ENCODE assay signal across 11 cellular contexts in the genomic region with DNA sequence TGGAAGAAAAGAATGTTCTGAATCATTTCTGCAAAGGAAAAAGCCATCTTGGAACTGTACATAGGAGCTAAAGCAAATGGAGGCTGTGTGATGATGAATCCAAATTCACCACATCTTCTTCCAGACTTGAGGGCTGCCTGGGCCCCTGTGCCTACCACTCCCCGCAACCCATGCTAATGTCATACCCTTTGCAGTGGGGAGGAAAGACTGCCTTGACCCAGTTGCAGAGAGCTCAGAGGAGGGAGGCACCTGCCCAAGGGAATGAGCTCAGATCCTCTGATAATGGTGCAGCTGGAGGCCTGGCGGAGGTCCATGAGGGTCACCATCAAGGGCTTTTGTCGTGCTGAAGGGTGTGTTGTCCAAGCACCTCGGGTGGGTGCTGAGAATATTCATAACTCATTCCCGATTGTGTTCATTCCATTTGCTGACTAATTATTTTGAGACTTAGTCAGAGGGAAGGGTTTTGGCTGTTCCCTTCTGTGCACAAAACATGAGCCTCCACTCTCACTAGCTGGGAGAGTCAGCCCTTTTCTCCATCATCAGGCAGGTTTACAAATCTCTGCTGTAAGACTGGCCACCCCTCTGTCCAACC.
DNase-seq lines count a peak whose midpoint lies in the region; ATAC-seq, FAIRE-seq and TF ChIP-seq lines count a peak whose summit lies in the region.
"Had no signal": no experiment of that assay in that cellular context is flagged by ENCODE, and none has a peak within 500 bp of the region (broad histone marks: within the 10 kb centered on the region; RNA-seq: fewer than 3 reads in every experiment).

No MANE protein-coding gene starts in this region.

- no peaks in the 10 kb centered on the region for H3K4me1 Mint-ChIP-seq in activated CD8-positive, alpha-beta memory T cell treated with anti-CD3 and anti-CD28 coated beads, Interleukin-2, amount 10 ng/mL, durations not matched to agents 7 days and 5 days
- H3K4me1 Mint-ChIP-seq in activated naive CD4-positive, alpha-beta T cell treated with anti-CD3 and anti-CD28 coated beads for 36 hours (ENCODE audit: low read depth) = no peaks in the 10 kb centered on the region
- H3K4me1 Mint-ChIP-seq: activated naive CD8-positive, alpha-beta T cell treated with anti-CD3 and anti-CD28 coated beads, Interleukin-2, amount 10 ng/mL, durations not matched to agents 7 days and 5 days; naive B cell had no signal

- H3K36me3 Mint-ChIP-seq in activated CD8-positive, alpha-beta memory T cell treated with anti-CD3 and anti-CD28 coated beads, Interleukin-2, amount 10 ng/mL, durations not matched to agents 7 days and 5 days = no peaks in the 10 kb centered on the region
- no peaks in the 10 kb centered on the region for H3K36me3 Mint-ChIP-seq in activated naive CD4-positive, alpha-beta T cell treated with anti-CD3 and anti-CD28 coated beads for 36 hours (ENCODE audit: low read depth)
- H3K36me3 Mint-ChIP-seq: activated naive CD8-positive, alpha-beta T cell treated with anti-CD3 and anti-CD28 coated beads, Interleukin-2, amount 10 ng/mL, durations not matched to agents 7 days and 5 days; naive B cell had no signal

- CTCF ChIA-PET in activated CD8-positive, alpha-beta memory T cell treated with anti-CD3 and anti-CD28 coated beads, Interleukin-2, amount 10 ng/mL, durations not matched to agents 7 days and 5 days (lab: Charles Lee) = no interaction called here
- CTCF ChIA-PET in activated naive CD4-positive, alpha-beta T cell treated with anti-CD3 and anti-CD28 coated beads for 36 hours (lab: Charles Lee) = no interaction called here

- ATAC-seq in left cardiac atrium = peak in 1 of 2 donors; percentile 88
- ATAC-seq in activated CD8-positive, alpha-beta memory T cell treated with anti-CD3 and anti-CD28 coated beads, Interleukin-2, amount 10 ng/mL, durations not matched to agents 7 days and 5 days = no peak

- H3K4me3 Mint-ChIP-seq in activated CD8-positive, alpha-beta memory T cell treated with anti-CD3 and anti-CD28 coated beads, Interleukin-2, amount 10 ng/mL, durations not matched to agents 7 days and 5 days = no peak overlapping the region
- H3K4me3 Mint-ChIP-seq in activated naive CD4-positive, alpha-beta T cell treated with anti-CD3 and anti-CD28 coated beads for 36 hours = no peak overlapping the region
- H3K4me3 Mint-ChIP-seq: activated naive CD8-positive, alpha-beta T cell treated with anti-CD3 and anti-CD28 coated beads, Interleukin-2, amount 10 ng/mL, durations not matched to agents 7 days and 5 days had no signal

- DNase-seq in HS-5 (ENCODE audit: low read depth) (peak; percentile 81), astrocyte of the spinal cord (ENCODE audit: low read depth, low spot score) (peak; percentile 77), left cardiac atrium (peak; percentile 28), urothelium cell line (ENCODE audit: low spot score) (peak; percentile 37), NCI-H2227 treated with DMSO at 0.1 percent for 48 hours (lab: John Stamatoyannopoulos, UW) (no peak)
- DNase-seq in activated CD8-positive, alpha-beta memory T cell treated with anti-CD3 and anti-CD28 coated beads, Interleukin-2, amount 10 ng/mL, durations not matched to agents 7 days and 5 days = no peak
- no peak for DNase-seq in activated naive CD4-positive, alpha-beta T cell treated with anti-CD3 and anti-CD28 coated beads for 36 hours
- DNase-seq: activated naive CD8-positive, alpha-beta T cell treated with anti-CD3 and anti-CD28 coated beads, Interleukin-2, amount 10 ng/mL, durations not matched to agents 7 days and 5 days; effector CD8-positive, alpha-beta T cell; naive B cell had no signal

- no peaks in the 10 kb centered on the region for H3K9me3 Mint-ChIP-seq in activated CD8-positive, alpha-beta memory T cell treated with anti-CD3 and anti-CD28 coated beads, Interleukin-2, amount 10 ng/mL, durations not matched to agents 7 days and 5 days (ENCODE audit: low read depth)
- H3K9me3 Mint-ChIP-seq in activated naive CD4-positive, alpha-beta T cell treated with anti-CD3 and anti-CD28 coated beads for 36 hours = peaks cover 7% of the 10 kb centered on the region

- FAIRE-seq in urothelium cell line (lab: Jason Lieb, UNC) = no peak
- FAIRE-seq: D721Med had no signal

- in situ Hi-C loops in astrocyte of the spinal cord (cut with HindIII; ENCODE audit: low sequenced_read_pairs) = no loop called here

- TF ChIP-seq CTCF in astrocyte of the spinal cord (IDR thresholded peaks at IDR 0.05; ENCODE audit: low read depth, low read length) = no peak

- H3K27ac Mint-ChIP-seq in activated CD8-positive, alpha-beta memory T cell treated with anti-CD3 and anti-CD28 coated beads, Interleukin-2, amount 10 ng/mL, durations not matched to agents 7 days and 5 days = no peak overlapping the region
- no peak overlapping the region for H3K27ac Mint-ChIP-seq in activated naive CD4-positive, alpha-beta T cell treated with anti-CD3 and anti-CD28 coated beads for 36 hours
- H3K27ac Mint-ChIP-seq: activated naive CD8-positive, alpha-beta T cell treated with anti-CD3 and anti-CD28 coated beads, Interleukin-2, amount 10 ng/mL, durations not matched to agents 7 days and 5 days; naive B cell had no signal

- intact Hi-C loops in left cardiac atrium (cut with DNase I) = no loop called here
- intact Hi-C loops in activated naive CD4-positive, alpha-beta T cell treated with anti-CD3 and anti-CD28 coated beads for 36 hours (cut with micrococcal nuclease) = no loop called here

- no peak overlapping the region for H3K4me3 ChIP-seq in astrocyte of the spinal cord (ENCODE audit: low read depth, low read length)

- no peaks in the 10 kb centered on the region for H3K27me3 Mint-ChIP-seq in activated CD8-positive, alpha-beta memory T cell treated with anti-CD3 and anti-CD28 coated beads, Interleukin-2, amount 10 ng/mL, durations not matched to agents 7 days and 5 days
- no peaks in the 10 kb centered on the region for H3K27me3 Mint-ChIP-seq in activated naive CD4-positive, alpha-beta T cell treated with anti-CD3 and anti-CD28 coated beads for 36 hours (ENCODE audit: low read depth)
- H3K27me3 Mint-ChIP-seq: activated naive CD8-positive, alpha-beta T cell treated with anti-CD3 and anti-CD28 coated beads, Interleukin-2, amount 10 ng/mL, durations not matched to agents 7 days and 5 days; naive B cell had no signal

Comparison
In these comparisons a context has a peak if more than half of its experiments do, and no peak if none do; other contexts are left out.
1. DNase-seq: peak in HS-5 (single experiment), astrocyte of the spinal cord (single experiment), left cardiac atrium (single experiment) and urothelium cell line (single experiment); none in NCI-H2227 treated with DMSO at 0.1 percent for 48 hours (single experiment), activated CD8-positive, alpha-beta memory T cell treated with anti-CD3 and anti-CD28 coated beads, Interleukin-2, amount 10 ng/mL, durations not matched to agents 7 days and 5 days (single experiment) and activated naive CD4-positive, alpha-beta T cell treated with anti-CD3 and anti-CD28 coated beads for 36 hours (single experiment).